2 cellular contexts compared by ENCODE assay signal in the genomic region with DNA sequence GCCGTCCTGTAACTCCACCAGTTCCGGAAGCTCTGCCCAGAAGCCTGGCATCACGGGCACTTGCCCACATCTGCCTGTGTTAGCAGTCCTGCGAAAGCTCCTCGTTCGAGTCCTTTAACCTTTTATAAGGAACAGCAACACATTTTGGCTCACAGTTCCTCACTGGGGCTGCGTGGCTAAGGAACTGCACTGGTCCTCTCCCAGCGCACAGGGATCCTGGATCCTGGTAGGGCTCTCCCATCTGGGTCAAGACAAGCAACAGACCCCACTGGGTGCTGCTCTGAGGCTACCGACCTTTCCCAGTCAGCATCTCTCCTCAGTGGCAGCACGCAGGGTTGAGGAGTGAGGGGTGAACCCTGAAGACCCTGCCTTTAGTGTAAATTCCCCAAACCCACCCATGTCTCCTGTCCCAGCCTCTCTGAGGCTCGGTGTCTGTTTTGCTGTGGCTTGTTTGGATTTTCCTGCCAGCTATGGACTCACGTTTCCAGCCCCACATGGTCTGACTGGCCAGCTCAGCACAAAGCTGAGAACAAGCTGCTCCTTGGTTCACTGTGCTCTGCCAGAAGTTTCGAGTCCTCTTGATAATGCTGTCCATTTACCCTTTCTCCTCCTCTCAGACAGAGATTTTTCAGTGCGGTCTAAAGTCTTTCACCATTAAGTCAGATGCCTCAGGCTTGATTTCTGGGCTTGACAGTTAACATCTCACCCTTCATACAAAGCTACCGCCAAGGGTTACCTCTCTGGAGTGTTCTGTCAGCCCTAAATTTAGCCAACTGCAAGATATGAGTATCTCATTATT.
TF ChIP-seq lines count a peak whose summit lies in the region.

No MANE protein-coding gene starts in this region.

TF ChIP-seq in K562, 482 proteins besides CTCF, POLR2A, EP300 and RAD21 (continued from another document):
- no peak for TF ChIP-seq OTX1 (CRISPR knock-in tag; IDR thresholded peaks at IDR 0.05)
- TF ChIP-seq, protein P1, sequence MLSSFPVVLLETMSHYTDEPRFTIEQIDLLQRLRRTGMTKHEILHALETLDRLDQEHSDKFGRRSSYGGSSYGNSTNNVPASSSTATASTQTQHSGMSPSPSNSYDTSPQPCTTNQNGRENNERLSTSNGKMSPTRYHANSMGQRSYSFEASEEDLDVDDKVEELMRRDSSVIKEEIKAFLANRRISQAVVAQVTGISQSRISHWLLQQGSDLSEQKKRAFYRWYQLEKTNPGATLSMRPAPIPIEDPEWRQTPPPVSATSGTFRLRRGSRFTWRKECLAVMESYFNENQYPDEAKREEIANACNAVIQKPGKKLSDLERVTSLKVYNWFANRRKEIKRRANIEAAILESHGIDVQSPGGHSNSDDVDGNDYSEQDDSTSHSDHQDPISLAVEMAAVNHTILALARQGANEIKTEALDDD (IDR thresholded peaks at IDR 0.05) = no peak
- no peak for TF ChIP-seq TARDBP (IDR thresholded peaks at IDR 0.05)

TF ChIP-seq in GM12891, 5 proteins besides CTCF, POLR2A, EP300 and RAD21 (continued from another document):
- TF ChIP-seq PAX5 (IDR thresholded peaks at IDR 0.05; ENCODE audit: insufficient read depth, low read length, severe bottlenecking) = no peak
- TF ChIP-seq POU2F2 (IDR thresholded peaks at IDR 0.05; ENCODE audit: low read depth, low read length) = no peak
- TF ChIP-seq SPI1 (IDR thresholded peaks at IDR 0.05; ENCODE audit: low read depth, low read length) = no peak
- TF ChIP-seq POLR2AphosphoS5 (IDR thresholded peaks at IDR 0.05; ENCODE audit: low read depth, low read length) = no peak
TF ChIP-seq in GM12891: peak in this region for 0.
